ENCODE assay signal across 8 cellular contexts in genomic region chr17:77247048-77247541, GRCh38.
DNase-seq lines count a peak whose midpoint lies in the region; ATAC-seq, FAIRE-seq and TF ChIP-seq lines count a peak whose summit lies in the region.

No MANE protein-coding gene starts in this region.

- peak overlapping the region; percentile 42 for H3K4me3 ChIP-seq in bronchial epithelial cell (ENCODE audit: low read depth, low read length)

- no peaks in the 10 kb centered on the region for H3K36me3 Mint-ChIP-seq in WTC11

- peaks cover 8% of the 10 kb centered on the region; the same call in 1 of the 2 replicates for H3K4me1 Mint-ChIP-seq in WTC11

- TF ChIP-seq CTCF in WTC11 (IDR thresholded peaks at IDR 0.05) (peak; percentile 99), bronchial epithelial cell (IDR thresholded peaks at IDR 0.05; ENCODE audit: insufficient read depth, low read length, severe bottlenecking) (peak; percentile 96)

- CTCF ChIA-PET in WTC11 (lab: Charles Lee): interaction anchor here (0.9 to 1.6 kb wide), 3 partner anchors 34 to 379 kb away, joined by 3 to 10 read pairs (median 3); no protein-coding TSS in a partner anchor

- FAIRE-seq in bronchial epithelial cell (lab: Jason Lieb, UNC): no peak

- no peaks in the 10 kb centered on the region for H3K27me3 ChIP-seq in bronchial epithelial cell (ENCODE audit: control insufficient read depth, insufficient read depth, low read length)

- peak; percentile 71 for DNase-seq in EH (ENCODE audit: low read depth)
- DNase-seq in NCI-H2227 (lab: John Stamatoyannopoulos, UW; ENCODE audit: unreplicated experiment): peak; percentile 95
- DNase-seq in WTC11 (ENCODE audit: low spot score): peak; percentile 95
- no peak for DNase-seq in bronchial epithelial cell (ENCODE audit: low read depth)
- DNase-seq in inferior parietal cortex (ENCODE audit: extremely low spot score): peak; percentile 88
- peak; percentile 43 for DNase-seq in smooth muscle cell of the brain vasculature (ENCODE audit: low read depth, low spot score)
- DNase-seq in NCI-H1048 (lab: John Stamatoyannopoulos, UW): no peak

- no peaks in the 10 kb centered on the region for H3K9me3 Mint-ChIP-seq in WTC11

- peaks cover 23% of the 10 kb centered on the region for H3K27me3 Mint-ChIP-seq in WTC11 (ENCODE audit: low read depth)

- H3K36me3 ChIP-seq in bronchial epithelial cell (ENCODE audit: control insufficient read depth, insufficient read depth, low read length): no peaks in the 10 kb centered on the region

- H3K27ac Mint-ChIP-seq in WTC11: no peak overlapping the region

- ATAC-seq in HG02970 (IDR thresholded peaks at IDR 0.05; ENCODE audit: low FRiP score, unreplicated experiment): peak; percentile 60
- peak; percentile 92 for ATAC-seq in WTC11

- POLR2A ChIA-PET in WTC11 (lab: Charles Lee): no interaction called here

- peak overlapping the region; percentile 70 for H3K4me3 Mint-ChIP-seq in WTC11

TF ChIP-seq in WTC11, 78 proteins besides CTCF, POLR2A, EP300 and RAD21 (continues in another document):
- TF ChIP-seq ZNF281 (CRISPR knock-in tag; IDR thresholded peaks at IDR 0.05) (no peak), FOXP1 (CRISPR knock-in tag; IDR thresholded peaks at IDR 0.05; ENCODE audit: borderline replicate concordance) (no peak), JAZF1 (CRISPR knock-in tag; IDR thresholded peaks at IDR 0.05) (no peak), PRDM15 (CRISPR knock-in tag; IDR thresholded peaks at IDR 0.05) (no peak), NR1H2 (CRISPR knock-in tag; IDR thresholded peaks at IDR 0.05) (no peak), ZNF232 (CRISPR knock-in tag; IDR thresholded peaks at IDR 0.05) (no peak), ZNF317 (CRISPR knock-in tag; IDR thresholded peaks at IDR 0.05; ENCODE audit: borderline replicate concordance, low read depth) (no peak), MLX (CRISPR knock-in tag; IDR thresholded peaks at IDR 0.05) (no peak), IRF1 (CRISPR knock-in tag; IDR thresholded peaks at IDR 0.05) (no peak), ZNF121 (CRISPR knock-in tag; IDR thresholded peaks at IDR 0.05) (no peak), STAT6 (CRISPR knock-in tag; conservative IDR thresholded peaks at IDR 0.05; ENCODE audit: low read depth) (no peak), ZNF416 (CRISPR knock-in tag; IDR thresholded peaks at IDR 0.05) (no peak), HMGA2 (CRISPR knock-in tag; IDR thresholded peaks at IDR 0.05) (0 out of 2 replicates have a peak, but pooled peaks have one; percentile 8), ZBTB43 (CRISPR knock-in tag; IDR thresholded peaks at IDR 0.05) (no peak), MXD4 (CRISPR knock-in tag; IDR thresholded peaks at IDR 0.05; ENCODE audit: borderline replicate concordance) (no peak), JUN (CRISPR knock-in tag; IDR thresholded peaks at IDR 0.05) (no peak), SMAD4 (CRISPR knock-in tag; IDR thresholded peaks at IDR 0.05) (no peak), NFE2L1 (CRISPR knock-in tag; IDR thresholded peaks at IDR 0.05) (0 out of 2 replicates have a peak, but pooled peaks have one; percentile 25), ZNF263 (CRISPR knock-in tag; IDR thresholded peaks at IDR 0.05; ENCODE audit: low read depth) (no peak), MYBL2 (CRISPR knock-in tag; IDR thresholded peaks at IDR 0.05) (0 out of 2 replicates have a peak, but pooled peaks have one; percentile 61)

Comparison
In these comparisons a context has a peak if more than half of its experiments do, and no peak if none do; other contexts are left out.
1. DNase-seq: peak in EH (single experiment), NCI-H2227 (single experiment), WTC11 (single experiment), inferior parietal cortex (single experiment) and smooth muscle cell of the brain vasculature (single experiment); none in bronchial epithelial cell (single experiment) and NCI-H1048 (single experiment).